Comparison of ENCODE assay signal across 29 cellular contexts in the genomic region with DNA sequence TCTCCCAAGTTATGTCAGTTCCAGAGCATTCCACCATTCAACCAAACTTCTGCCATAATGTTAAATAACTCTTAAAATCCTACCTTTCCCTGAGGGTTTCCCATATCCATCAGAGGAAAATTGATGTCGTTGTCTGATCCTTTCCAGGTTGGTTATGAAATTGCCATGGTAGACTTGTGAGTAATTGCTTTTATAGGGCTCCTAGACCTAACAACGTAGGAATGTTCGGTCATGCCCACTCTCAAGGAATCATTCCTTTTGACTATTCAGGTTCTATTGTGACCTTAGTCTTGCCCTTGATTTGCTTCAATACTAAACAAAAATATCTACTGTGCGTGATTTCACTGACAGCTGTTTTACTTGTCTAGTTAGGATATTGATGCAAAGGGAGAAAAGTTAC. TPM values are rescaled to one million over a fixed set of nuclear protein-coding genes. Genes with fewer than 3 reads are reported as not detected.
"Had no signal": no experiment of that assay in that cellular context is flagged by ENCODE, and none has a peak within 500 bp of the region (broad histone marks: within the 10 kb centered on the region; RNA-seq: fewer than 3 reads in every experiment).

No MANE protein-coding gene starts in this region.

- H3K36me3 ChIP-seq: SJSA1 had no signal

- H3K27ac Mint-ChIP-seq: activated CD8-positive, alpha-beta T cell treated with anti-CD3 and anti-CD28 coated beads, Interleukin-2, amount 10 ng/mL, durations not matched to agents 7 days and 5 days; activated naive CD8-positive, alpha-beta T cell treated with anti-CD3 and anti-CD28 coated beads, Interleukin-2, amount 10 ng/mL, durations not matched to agents 7 days and 5 days had no signal

- H3K27ac ChIP-seq: body of pancreas, SJSA1 had no signal

- H3K4me3 Mint-ChIP-seq: activated CD8-positive, alpha-beta T cell treated with anti-CD3 and anti-CD28 coated beads, Interleukin-2, amount 10 ng/mL, durations not matched to agents 7 days and 5 days; activated naive CD8-positive, alpha-beta T cell treated with anti-CD3 and anti-CD28 coated beads, Interleukin-2, amount 10 ng/mL, durations not matched to agents 7 days and 5 days; central memory CD8-positive, alpha-beta T cell had no signal

- H3K36me3 Mint-ChIP-seq: activated naive CD8-positive, alpha-beta T cell treated with anti-CD3 and anti-CD28 coated beads, Interleukin-2, amount 10 ng/mL, durations not matched to agents 7 days and 5 days had no signal

- DNase-seq: activated CD4-positive, alpha-beta T cell treated with anti-CD3 and anti-CD28 coated beads for 48 hours; activated CD4-positive, alpha-beta T cell treated with anti-CD3 and anti-CD28 coated beads, Interleukin-2, amount 50 U/mL, for 4 hours; activated CD8-positive, alpha-beta memory T cell treated with anti-CD3 and anti-CD28 coated beads, Interleukin-2, amount 50 U/mL, for 48 hours; activated CD8-positive, alpha-beta T cell treated with anti-CD3 and anti-CD28 coated beads, Interleukin-2, amount 10 ng/mL, durations not matched to agents 7 days and 5 days; activated naive CD4-positive, alpha-beta T cell treated with anti-CD3 and anti-CD28 coated beads, Interleukin-2, amount 50 U/mL, for 16 hours; activated naive CD8-positive, alpha-beta T cell treated with anti-CD3 and anti-CD28 coated beads, Interleukin-2, amount 10 ng/mL, durations not matched to agents 7 days and 5 days; activated T-cell treated with anti-CD3 and anti-CD28 coated beads, Interleukin-2, amount 50 U/mL, for 1 hour; aorta; body of pancreas; Karpas-422; NCI-H1105 treated with DMSO at 0.1 percent for 48 hours; NCI-H1436 treated with DMSO at 0.1 percent for 48 hours; NCI-H187 treated with DMSO at 0.1 percent for 48 hours; NCI-H2081 treated with DMSO at 0.1 percent for 48 hours; NCI-H345; NCI-H510A; NCI-H526 treated with DMSO at 0.1 percent for 48 hours; NCI-H82; NK-92 treated with Interleukin-12 subunit alpha and Interleukin-12 subunit beta, amount 100 ng/mL, for 24 hours; OCI-M1; RPMI8226; SHP77; SW 1271 had no signal

- H3K27me3 ChIP-seq: body of pancreas had no signal

- H3K9me3 ChIP-seq: body of pancreas, SJSA1 had no signal

- H3K4me1 Mint-ChIP-seq: activated naive CD8-positive, alpha-beta T cell treated with anti-CD3 and anti-CD28 coated beads, Interleukin-2, amount 10 ng/mL, durations not matched to agents 7 days and 5 days had no signal

- H3K9me3 Mint-ChIP-seq: central memory CD8-positive, alpha-beta T cell had no signal

- ATAC-seq: activated CD4-positive, CD25-positive, alpha-beta regulatory T cell treated with anti-CD3 and anti-CD28 coated beads, Interleukin-2, amount 50 U/mL, for 24 hours; activated CD8-positive, alpha-beta T cell treated with anti-CD3 and anti-CD28 coated beads, Interleukin-2, amount 10 ng/mL, durations not matched to agents 7 days and 5 days; body of pancreas; K562; Panc1; SK-N-SH treated with all-trans-retinoic acid at 6 μM for 48 hours had no signal

- H3K27me3 Mint-ChIP-seq: central memory CD8-positive, alpha-beta T cell had no signal

- FAIRE-seq: K562 had no signal

- H3K4me3 ChIP-seq: body of pancreas, K562, SJSA1 had no signal

- H3K4me1 ChIP-seq: body of pancreas, SJSA1 had no signal

RNA-seq across cellular contexts. Expression of a gene that starts 5.7 kb away (rescaled TPM):
- total RNA-seq: K562 had no signal
- polyA plus RNA-seq: K562 had no signal
